ENCODE assay signal across 14 cellular contexts in genomic region chr18:6879508-6880195, GRCh38.
"Had no signal": no experiment of that assay in that cellular context is flagged by ENCODE, and none has a peak within 500 bp of the region (broad histone marks: within the 10 kb centered on the region; RNA-seq: fewer than 3 reads in every experiment).

No MANE protein-coding gene starts in this region.

- DNase-seq: activated CD4-positive, alpha-beta T cell treated with anti-CD3 and anti-CD28 coated beads, Interleukin-2, amount 50 U/mL, for 4 hours; activated CD4-positive, CD25-positive, alpha-beta regulatory T cell treated with anti-CD3 and anti-CD28 coated beads, Interleukin-2, amount 50 U/mL, for 72 hours; activated effector memory CD4-positive, alpha-beta T cell treated with Interleukin-2 at 50 U/mL for 16 hours; activated T-cell treated with anti-CD3 and anti-CD28 coated beads, Interleukin-2, amount 50 U/mL, for 24 hours; amygdala; brain microvascular endothelial cell; kidney; midbrain; naive B cell; SW 1271; thyroid gland had no signal

- H3K4me3 ChIP-seq: heart left ventricle, smooth muscle cell, thyroid gland had no signal

- H3K9me3 ChIP-seq: heart left ventricle, thyroid gland had no signal

- H3K27me3 ChIP-seq: brain microvascular endothelial cell, heart left ventricle, thyroid gland had no signal

- ATAC-seq: activated naive CD4-positive, alpha-beta T cell treated with anti-CD3 and anti-CD28 coated beads, Interleukin-2, amount 50 U/mL, for 72 hours had no signal

- H3K4me2 ChIP-seq: smooth muscle cell had no signal

- H3K36me3 ChIP-seq: brain microvascular endothelial cell, heart left ventricle, thyroid gland had no signal

- H3K27ac ChIP-seq: brain microvascular endothelial cell, heart left ventricle, thyroid gland had no signal
